2 cellular contexts compared by ENCODE assay signal in the genomic region with DNA sequence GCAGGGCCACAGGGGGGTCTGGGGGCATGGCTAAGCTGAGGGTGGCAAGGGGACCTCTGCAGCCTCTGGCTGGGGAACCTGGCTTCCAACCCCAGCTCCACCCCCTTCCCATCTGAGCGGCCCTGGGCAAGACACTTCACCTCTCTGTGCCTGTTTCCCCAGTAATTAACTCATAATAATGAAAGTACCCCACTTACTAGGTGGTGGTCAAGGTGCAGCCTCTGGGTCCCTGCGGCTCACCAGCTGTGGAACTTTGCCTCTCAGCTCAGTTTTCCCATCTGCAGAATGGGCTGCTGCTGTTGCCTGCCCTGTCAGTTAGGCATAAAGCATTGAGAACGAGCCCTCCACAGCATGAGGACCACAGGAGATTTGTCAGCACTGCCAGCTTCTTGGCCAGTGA. TPM values are rescaled to one million over a fixed set of nuclear protein-coding genes. Genes with fewer than 3 reads are reported as not detected.
"Had no signal": no experiment of that assay in that cellular context is flagged by ENCODE, and none has a peak within 500 bp of the region (broad histone marks: within the 10 kb centered on the region; RNA-seq: fewer than 3 reads in every experiment).

No MANE protein-coding gene starts in this region.

RNA-seq across cellular contexts. Expression of a gene that starts 51.8 kb away (rescaled TPM):
- total RNA-seq: G401, GM12878 had no signal
